27 cellular contexts compared by ENCODE assay signal in the genomic region with DNA sequence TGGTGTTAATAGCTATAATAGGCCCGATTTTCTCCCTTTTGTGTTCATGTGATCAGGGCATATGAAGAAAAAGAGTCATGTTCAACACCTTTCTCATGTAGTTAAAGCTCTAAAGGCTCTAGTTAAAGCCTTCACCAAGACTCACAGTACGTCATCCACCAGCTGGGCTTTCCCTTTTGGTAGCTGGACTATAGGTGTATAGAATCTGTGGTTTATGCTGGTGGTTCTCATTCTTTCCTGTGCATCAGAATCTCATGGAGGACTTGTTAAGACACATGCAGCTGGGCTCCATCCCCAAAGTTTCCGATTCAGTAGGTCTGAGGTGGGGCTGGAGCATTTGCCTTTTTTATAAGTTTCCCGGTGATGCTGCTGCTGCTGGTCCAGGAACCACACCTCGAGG. TPM values are rescaled to one million over a fixed set of nuclear protein-coding genes. Genes with fewer than 3 reads are reported as not detected.
"Had no signal": no experiment of that assay in that cellular context is flagged by ENCODE, and none has a peak within 500 bp of the region (broad histone marks: within the 10 kb centered on the region; RNA-seq: fewer than 3 reads in every experiment).

No MANE protein-coding gene starts in this region.

- H3K4me3 ChIP-seq: gastroesophageal sphincter, spleen, testis, tibial nerve, upper lobe of right lung, vagina had no signal

- H3K9me3 ChIP-seq: gastroesophageal sphincter, spleen, testis, tibial nerve, upper lobe of right lung, vagina had no signal

- H3K27me3 ChIP-seq: gastroesophageal sphincter, spleen, testis, tibial nerve, upper lobe of right lung, vagina had no signal

- H3K27ac Mint-ChIP-seq: memory B cell; mesothelial cell of epicardium; natural killer cell; stimulated activated naive B cell treated with anti-CD40 and anti-IgM and Interleukin-4, amounts not matched to agents 10 μg/mL and 1 μg/mL and 100 μg/mL, for 72 hours; stimulated activated naive CD8-positive, alpha-beta T cell treated with anti-CD3 and anti-CD28 coated beads, Interleukin-15, amount 100 ng/mL, for 72 hours had no signal

- H3K4me1 Mint-ChIP-seq: memory B cell; mesothelial cell of epicardium; natural killer cell; stimulated activated naive B cell treated with anti-CD40 and anti-IgM and Interleukin-4, amounts not matched to agents 10 μg/mL and 1 μg/mL and 100 μg/mL, for 72 hours; stimulated activated naive CD8-positive, alpha-beta T cell treated with anti-CD3 and anti-CD28 coated beads, Interleukin-15, amount 100 ng/mL, for 72 hours had no signal

- H3K36me3 ChIP-seq: spleen, upper lobe of right lung, vagina had no signal

- H3K27ac ChIP-seq: gastroesophageal sphincter, spleen, testis, tibial nerve, upper lobe of right lung, vagina had no signal

- H3K4me3 Mint-ChIP-seq: memory B cell; mesothelial cell of epicardium; natural killer cell; neural crest cell; stimulated activated naive B cell treated with anti-CD40 and anti-IgM and Interleukin-4, amounts not matched to agents 10 μg/mL and 1 μg/mL and 100 μg/mL, for 72 hours; stimulated activated naive CD8-positive, alpha-beta T cell treated with anti-CD3 and anti-CD28 coated beads, Interleukin-15, amount 100 ng/mL, for 72 hours had no signal

- H3K36me3 Mint-ChIP-seq: memory B cell; natural killer cell; stimulated activated naive B cell treated with anti-CD40 and anti-IgM and Interleukin-4, amounts not matched to agents 10 μg/mL and 1 μg/mL and 100 μg/mL, for 72 hours had no signal

- H3K4me1 ChIP-seq: gastroesophageal sphincter, spleen, testis, tibial nerve, upper lobe of right lung, vagina had no signal

- H3K9me3 Mint-ChIP-seq: memory B cell; mesothelial cell of epicardium; natural killer cell; neural crest cell; stimulated activated naive B cell treated with anti-CD40 and anti-IgM and Interleukin-4, amounts not matched to agents 10 μg/mL and 1 μg/mL and 100 μg/mL, for 72 hours; stimulated activated naive CD8-positive, alpha-beta T cell treated with anti-CD3 and anti-CD28 coated beads, Interleukin-15, amount 100 ng/mL, for 72 hours had no signal

- DNase-seq: effector memory CD4-positive, alpha-beta T cell; glutamatergic neuron; islet precursor cell; natural killer cell; posterior cingulate gyrus; spleen; stimulated activated CD4-positive, alpha-beta T cell treated with anti-CD3 and anti-CD28 coated beads, Interleukin-15, amount 100 ng/mL, for 24 hours; stimulated activated CD4-positive, alpha-beta T cell treated with anti-CD3 and anti-CD28 coated beads, Interleukin-1b, Interleukin-23, amount 100 ng/mL, for 48 hours; stimulated activated CD4-positive, alpha-beta T cell treated with anti-CD3 and anti-CD28 coated beads, Interleukin-4, amount 100 ng/mL, for 24 hours; stimulated activated naive B cell treated with anti-CD40 and anti-IgM and Interleukin-4, amounts not matched to agents 10 μg/mL and 1 μg/mL and 100 μg/mL, for 72 hours; stimulated activated naive CD8-positive, alpha-beta T cell treated with anti-CD3 and anti-CD28 coated beads, Interleukin-15, amount 100 ng/mL, for 72 hours; testis; upper lobe of right lung had no signal

- H3K27me3 Mint-ChIP-seq: memory B cell; stimulated activated naive CD8-positive, alpha-beta T cell treated with anti-CD3 and anti-CD28 coated beads, Interleukin-15, amount 100 ng/mL, for 72 hours had no signal

- ATAC-seq: esophagus mucosa; gastroesophageal sphincter; left lobe of liver; natural killer cell; sciatic nerve; stimulated activated naive B cell treated with anti-CD40 and anti-IgM and Interleukin-4, amounts not matched to agents 10 μg/mL and 1 μg/mL and 100 μg/mL, for 72 hours; stimulated activated naive CD8-positive, alpha-beta T cell treated with anti-CD3 and anti-CD28 coated beads, Interleukin-15, amount 100 ng/mL, for 72 hours; upper lobe of right lung had no signal

RNA-seq across cellular contexts. Expression of a gene that starts 31.0 kb away (rescaled TPM):
- total RNA-seq: esophagus mucosa, osteocyte had no signal

RNA-seq across cellular contexts. Expression of a gene that starts 48.1 kb away (rescaled TPM):
- total RNA-seq: esophagus mucosa, fibroblast of lung, gastroesophageal sphincter, lower leg skin, myocyte, osteocyte, pulmonary artery endothelial cell, sciatic nerve, upper lobe of right lung, vagina had no signal
